Comparison of ENCODE assay signal across 1 cellular context in genomic region chr1:204435886-204436271, GRCh38.
TF ChIP-seq lines count a peak whose summit lies in the region.

No MANE protein-coding gene starts in this region.

TF ChIP-seq in A549, 52 proteins besides CTCF, POLR2A, EP300 and RAD21 (continued from another document):
- TF ChIP-seq NPAS2 (CRISPR knock-in tag; IDR thresholded peaks at IDR 0.05; ENCODE audit: borderline replicate concordance) (no peak), ZNF302 (CRISPR knock-in tag; IDR thresholded peaks at IDR 0.05) (no peak), HOXA7 (CRISPR knock-in tag; IDR thresholded peaks at IDR 0.05) (no peak), HMGXB4 (CRISPR knock-in tag; IDR thresholded peaks at IDR 0.05; ENCODE audit: borderline replicate concordance) (no peak), FOSL2 (IDR thresholded peaks at IDR 0.05) (no peak), FOSL2 (CRISPR knock-in tag; IDR thresholded peaks at IDR 0.05) (no peak), ZSCAN20 (CRISPR knock-in tag; IDR thresholded peaks at IDR 0.05) (no peak)
TF ChIP-seq in A549: peak in this region for 0.
